25 cellular contexts compared by ENCODE assay signal in genomic region chr1:234645964-234646363, GRCh38.
"Had no signal": no experiment of that assay in that cellular context is flagged by ENCODE, and none has a peak within 500 bp of the region (broad histone marks: within the 10 kb centered on the region; RNA-seq: fewer than 3 reads in every experiment).

No MANE protein-coding gene starts in this region.

- H3K36me3 ChIP-seq: esophagus squamous epithelium, heart right ventricle, pancreas had no signal

- ATAC-seq: natural killer cell; pancreas; stimulated activated memory B cell treated with anti-CD40 and anti-IgM and Interleukin-4, amounts not matched to agents 10 μg/mL and 1 μg/mL and 100 μg/mL, for 72 hours had no signal

- H3K4me3 Mint-ChIP-seq: activated naive CD8-positive, alpha-beta T cell treated with anti-CD3 and anti-CD28 coated beads for 36 hours; endodermal cell; mesothelial cell of epicardium; natural killer cell; stimulated activated memory B cell treated with anti-CD40 and anti-IgM and Interleukin-4, amounts not matched to agents 10 μg/mL and 1 μg/mL and 100 μg/mL, for 72 hours; type B pancreatic cell had no signal

- H3K9me3 ChIP-seq: esophagus squamous epithelium, pancreas, testis had no signal

- H3K27ac ChIP-seq: testis had no signal

- H3K4me1 ChIP-seq: testis had no signal

- DNase-seq: activated CD4-positive, alpha-beta T cell treated with anti-CD3 and anti-CD28 coated beads for 4 hours; activated CD4-positive, alpha-beta T cell treated with anti-CD3 and anti-CD28 coated beads, Interleukin-2, amount 50 U/mL, for 48 hours; activated CD4-positive, CD25-positive, alpha-beta regulatory T cell; activated naive CD4-positive, alpha-beta T cell treated with Interleukin-2 at 50 U/mL for 16 hours; activated naive CD8-positive, alpha-beta T cell treated with anti-CD3 and anti-CD28 coated beads for 36 hours; activated T-cell treated with anti-CD3 and anti-CD28 coated beads, Interleukin-2, amount 50 U/mL, for 48 hours; amniotic stem cell; cerebellar nuclear complex; endodermal cell; esophagus squamous epithelium; heart right ventricle; left colon; mammary epithelial cell; natural killer cell; pancreas; right cardiac atrium; stimulated activated CD4-positive, alpha-beta T cell treated with anti-CD3 and anti-CD28 coated beads, Interleukin-12 subunit alpha, Interleukin-12 subunit beta, amount 100 ng/mL, for 4 hours; T-helper 9 cell; testis had no signal

- H3K27me3 Mint-ChIP-seq: activated naive CD8-positive, alpha-beta T cell treated with anti-CD3 and anti-CD28 coated beads for 36 hours; type B pancreatic cell had no signal

- H3K27me3 ChIP-seq: esophagus squamous epithelium, heart right ventricle, pancreas, testis had no signal

- H3K27ac Mint-ChIP-seq: activated naive CD8-positive, alpha-beta T cell treated with anti-CD3 and anti-CD28 coated beads for 36 hours; endodermal cell; mesothelial cell of epicardium; natural killer cell; stimulated activated memory B cell treated with anti-CD40 and anti-IgM and Interleukin-4, amounts not matched to agents 10 μg/mL and 1 μg/mL and 100 μg/mL, for 72 hours; type B pancreatic cell had no signal

- H3K4me1 Mint-ChIP-seq: activated naive CD8-positive, alpha-beta T cell treated with anti-CD3 and anti-CD28 coated beads for 36 hours; natural killer cell; stimulated activated memory B cell treated with anti-CD40 and anti-IgM and Interleukin-4, amounts not matched to agents 10 μg/mL and 1 μg/mL and 100 μg/mL, for 72 hours had no signal

- H3K36me3 Mint-ChIP-seq: mesothelial cell of epicardium, natural killer cell, type B pancreatic cell had no signal

- H3K4me3 ChIP-seq: coronary artery, esophagus squamous epithelium, heart right ventricle, pancreas, testis had no signal

- FAIRE-seq: bronchial epithelial cell, keratinocyte, pancreas had no signal
